Comparison of ENCODE assay signal across 16 cellular contexts in the genomic region with DNA sequence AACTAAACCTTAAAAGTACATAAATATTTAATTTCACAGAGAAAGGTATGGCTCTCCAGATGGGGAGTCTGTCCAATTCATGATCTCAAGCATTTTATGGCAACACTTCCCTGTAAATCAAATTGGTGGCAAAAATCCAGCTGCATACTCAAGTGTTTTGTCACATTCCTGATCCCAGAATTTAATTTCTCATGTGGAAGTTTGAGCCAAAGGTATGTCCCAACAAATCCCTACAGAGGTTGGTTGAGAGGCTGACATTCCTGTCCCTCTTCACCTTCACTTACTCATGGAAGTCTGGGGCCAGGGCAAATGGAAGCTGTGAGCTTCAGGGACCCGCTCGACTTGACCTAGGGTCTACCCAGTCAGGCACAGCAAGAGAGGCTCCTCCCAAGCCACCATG. TPM values are rescaled to one million over a fixed set of nuclear protein-coding genes. Genes with fewer than 3 reads are reported as not detected.
DNase-seq lines count a peak whose midpoint lies in the region; ATAC-seq, FAIRE-seq and TF ChIP-seq lines count a peak whose summit lies in the region.
"Had no signal": no experiment of that assay in that cellular context is flagged by ENCODE, and none has a peak within 500 bp of the region (broad histone marks: within the 10 kb centered on the region; RNA-seq: fewer than 3 reads in every experiment).

No MANE protein-coding gene starts in this region.

- WGBS in prostate gland: 84% methylated on average over 2 of the region's 2 CpGs
- 67% methylated on average over 2 of the region's 2 CpGs for WGBS in suprapubic skin
- WGBS in adrenal gland, 4 donors: 80 to 100% (median 93%) methylated on average over 2 of the region's 2 CpGs

- no peaks in the 10 kb centered on the region for H3K36me3 ChIP-seq in prostate gland
- H3K36me3 ChIP-seq in suprapubic skin: no peaks in the 10 kb centered on the region
- no peaks in the 10 kb centered on the region for H3K36me3 ChIP-seq in adrenal gland (replicated peaks in 1 of 2)
- H3K36me3 ChIP-seq: BLaER1, ovary had no signal

- no peak for TF ChIP-seq EP300 in suprapubic skin (IDR thresholded peaks at IDR 0.05)

- H3K4me3 ChIP-seq in prostate gland: no peak overlapping the region
- no peak overlapping the region for H3K4me3 ChIP-seq in suprapubic skin
- H3K4me3 ChIP-seq in adrenal gland: no peak overlapping the region
- H3K4me3 ChIP-seq: BLaER1, hepatocyte, ovary had no signal

- TF ChIP-seq CTCF in prostate gland (IDR thresholded peaks at IDR 0.05): no peak
- no peak for TF ChIP-seq CTCF in suprapubic skin (IDR thresholded peaks at IDR 0.05)
- TF ChIP-seq CTCF in adrenal gland (IDR thresholded peaks at IDR 0.05): no peak

- FAIRE-seq in RCC 7860 (lab: Jason Lieb, UNC): no peak

- TF ChIP-seq POLR2A in prostate gland (IDR thresholded peaks at IDR 0.05): no peak
- TF ChIP-seq POLR2A in suprapubic skin (IDR thresholded peaks at IDR 0.05): no peak
- TF ChIP-seq POLR2A in adrenal gland (IDR thresholded peaks at IDR 0.05): no peak

- intact Hi-C loops in prostate gland (cut with DNase I): no loop called here
- intact Hi-C loops in adrenal gland (cut with DNase I): no loop called here

- ATAC-seq in HG03108 (IDR thresholded peaks at IDR 0.05; ENCODE audit: unreplicated experiment): no peak
- ATAC-seq: activated CD4-positive, CD25-positive, alpha-beta regulatory T cell treated with anti-CD3 and anti-CD28 coated beads, Interleukin-2, amount 50 U/mL, for 24 hours had no signal

- H3K27me3 ChIP-seq in prostate gland (replicated peaks; ENCODE audit: insufficient read depth) (no peaks in the 10 kb centered on the region), suprapubic skin (no peaks in the 10 kb centered on the region), adrenal gland (no peaks in the 10 kb centered on the region)
- H3K27me3 ChIP-seq: BLaER1, hepatocyte, ovary had no signal

- peak; percentile 87 for DNase-seq in EH (ENCODE audit: low read depth)
- DNase-seq in RCC 7860 (ENCODE audit: low spot score): peak; percentile 32
- DNase-seq in fibroblast of gingiva (ENCODE audit: low read depth): peak; percentile 42
- peak; percentile 38 for DNase-seq in prostate gland (ENCODE audit: low spot score)
- DNase-seq in caudate nucleus (lab: John Stamatoyannopoulos, UW): no peak
- no peak for DNase-seq in suprapubic skin (ENCODE audit: low spot score in 2 of 2)
- DNase-seq in adrenal gland: no peak
- DNase-seq: activated T-cell treated with anti-CD3 and anti-CD28 coated beads for 4 hours; effector CD4-positive, alpha-beta T cell; Karpas-422; NCI-H2081 treated with DMSO at 0.1 percent for 48 hours; ovary had no signal

- H3K9me3 ChIP-seq in prostate gland (no peaks in the 10 kb centered on the region), suprapubic skin (no peaks in the 10 kb centered on the region), adrenal gland (replicated peaks in 1 of 3) (no peaks in the 10 kb centered on the region)
- H3K9me3 ChIP-seq: BLaER1, ovary had no signal

- H3K4me1 ChIP-seq in prostate gland (replicated peaks) (no peaks in the 10 kb centered on the region), suprapubic skin (peaks cover 71% of the 10 kb centered on the region), adrenal gland (replicated peaks in 1 of 2) (peaks cover 49 to 75% of the 10 kb centered on the region in 2 donors)

- H3K27ac ChIP-seq in prostate gland (no peak overlapping the region), caudate nucleus (ENCODE audit: low read depth, low read length) (no peak overlapping the region), suprapubic skin (no peak overlapping the region), adrenal gland (peak overlapping the region in 1 of 5 donors; percentile 9)
- H3K27ac ChIP-seq: BLaER1, hepatocyte, ovary had no signal

RNA-seq across cellular contexts. Expression of a gene that starts 17.7 kb away (rescaled TPM):
- 10 to 100 TPM; 10.2 to 23.9 TPM for total RNA-seq in prostate gland
- 10 to 100 TPM; 10.0 to 17.4 (median 10.7) TPM for total RNA-seq in suprapubic skin
- total RNA-seq in adrenal gland: 10 to 100 TPM; 11.9 to 45.9 (median 25.7) TPM
- polyA plus RNA-seq in adrenal gland: 10 to 100 TPM in 1 of 3 donors, 1 to 10 TPM in 2; 3.6 to 17.0 (median 6.8) TPM

Comparison
In these comparisons a context has a peak if more than half of its experiments do, and no peak if none do; other contexts are left out.
1. DNase-seq: peak in EH (single experiment), RCC 7860 (single experiment), fibroblast of gingiva (single experiment) and prostate gland (single experiment); none in caudate nucleus (0 of 61), suprapubic skin (0 of 2) and adrenal gland (0 of 7).